In the genomic region with DNA sequence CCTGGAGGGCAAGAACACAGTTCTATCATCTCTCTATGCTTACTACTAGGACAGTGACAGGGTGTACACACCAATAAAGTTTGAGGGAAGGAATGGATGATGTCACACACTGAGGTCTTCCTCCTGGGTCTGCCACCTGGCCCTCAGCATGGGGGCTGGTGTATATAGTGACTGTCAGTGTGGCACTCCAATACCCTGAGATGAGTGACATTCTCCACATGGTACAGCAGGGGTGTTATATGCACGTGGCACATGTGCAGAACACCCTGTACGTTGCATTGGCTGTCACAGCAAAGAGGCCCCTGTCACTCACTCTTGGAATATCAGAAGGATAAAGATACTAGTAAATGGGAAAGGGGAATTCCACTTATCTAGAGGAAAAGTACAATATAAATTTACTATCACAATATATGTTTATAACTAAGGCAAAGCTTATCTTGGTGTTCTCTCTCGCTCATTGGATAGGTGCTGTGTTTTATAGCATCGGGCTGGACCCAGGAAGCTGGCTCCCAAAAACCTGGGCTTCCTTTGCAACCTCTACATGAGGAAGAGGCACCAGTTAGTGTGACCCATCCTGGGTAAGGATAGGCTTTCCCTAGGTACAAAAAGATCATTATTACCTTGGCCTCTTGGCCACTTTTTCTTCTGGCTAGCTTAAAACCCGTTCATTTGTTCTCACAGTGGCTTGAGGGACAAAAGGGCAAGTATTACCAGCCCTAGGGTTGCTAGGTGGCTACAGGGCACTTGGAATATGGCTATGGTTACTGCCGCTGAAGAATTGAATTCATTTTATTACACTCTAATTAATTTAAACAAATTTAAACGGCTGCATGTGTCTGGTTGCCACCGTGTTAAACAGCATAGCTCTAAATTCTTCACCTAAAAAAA, we compare ENCODE assay signal across 1 cellular context.
TF ChIP-seq lines count a peak whose summit lies in the region.

No MANE protein-coding gene starts in this region.

TF ChIP-seq in K562, 482 proteins besides CTCF, POLR2A, EP300 and RAD21:
- peak; percentile 62 for TF ChIP-seq ATF7 (IDR thresholded peaks at IDR 0.05)
- TF ChIP-seq, protein P1, sequence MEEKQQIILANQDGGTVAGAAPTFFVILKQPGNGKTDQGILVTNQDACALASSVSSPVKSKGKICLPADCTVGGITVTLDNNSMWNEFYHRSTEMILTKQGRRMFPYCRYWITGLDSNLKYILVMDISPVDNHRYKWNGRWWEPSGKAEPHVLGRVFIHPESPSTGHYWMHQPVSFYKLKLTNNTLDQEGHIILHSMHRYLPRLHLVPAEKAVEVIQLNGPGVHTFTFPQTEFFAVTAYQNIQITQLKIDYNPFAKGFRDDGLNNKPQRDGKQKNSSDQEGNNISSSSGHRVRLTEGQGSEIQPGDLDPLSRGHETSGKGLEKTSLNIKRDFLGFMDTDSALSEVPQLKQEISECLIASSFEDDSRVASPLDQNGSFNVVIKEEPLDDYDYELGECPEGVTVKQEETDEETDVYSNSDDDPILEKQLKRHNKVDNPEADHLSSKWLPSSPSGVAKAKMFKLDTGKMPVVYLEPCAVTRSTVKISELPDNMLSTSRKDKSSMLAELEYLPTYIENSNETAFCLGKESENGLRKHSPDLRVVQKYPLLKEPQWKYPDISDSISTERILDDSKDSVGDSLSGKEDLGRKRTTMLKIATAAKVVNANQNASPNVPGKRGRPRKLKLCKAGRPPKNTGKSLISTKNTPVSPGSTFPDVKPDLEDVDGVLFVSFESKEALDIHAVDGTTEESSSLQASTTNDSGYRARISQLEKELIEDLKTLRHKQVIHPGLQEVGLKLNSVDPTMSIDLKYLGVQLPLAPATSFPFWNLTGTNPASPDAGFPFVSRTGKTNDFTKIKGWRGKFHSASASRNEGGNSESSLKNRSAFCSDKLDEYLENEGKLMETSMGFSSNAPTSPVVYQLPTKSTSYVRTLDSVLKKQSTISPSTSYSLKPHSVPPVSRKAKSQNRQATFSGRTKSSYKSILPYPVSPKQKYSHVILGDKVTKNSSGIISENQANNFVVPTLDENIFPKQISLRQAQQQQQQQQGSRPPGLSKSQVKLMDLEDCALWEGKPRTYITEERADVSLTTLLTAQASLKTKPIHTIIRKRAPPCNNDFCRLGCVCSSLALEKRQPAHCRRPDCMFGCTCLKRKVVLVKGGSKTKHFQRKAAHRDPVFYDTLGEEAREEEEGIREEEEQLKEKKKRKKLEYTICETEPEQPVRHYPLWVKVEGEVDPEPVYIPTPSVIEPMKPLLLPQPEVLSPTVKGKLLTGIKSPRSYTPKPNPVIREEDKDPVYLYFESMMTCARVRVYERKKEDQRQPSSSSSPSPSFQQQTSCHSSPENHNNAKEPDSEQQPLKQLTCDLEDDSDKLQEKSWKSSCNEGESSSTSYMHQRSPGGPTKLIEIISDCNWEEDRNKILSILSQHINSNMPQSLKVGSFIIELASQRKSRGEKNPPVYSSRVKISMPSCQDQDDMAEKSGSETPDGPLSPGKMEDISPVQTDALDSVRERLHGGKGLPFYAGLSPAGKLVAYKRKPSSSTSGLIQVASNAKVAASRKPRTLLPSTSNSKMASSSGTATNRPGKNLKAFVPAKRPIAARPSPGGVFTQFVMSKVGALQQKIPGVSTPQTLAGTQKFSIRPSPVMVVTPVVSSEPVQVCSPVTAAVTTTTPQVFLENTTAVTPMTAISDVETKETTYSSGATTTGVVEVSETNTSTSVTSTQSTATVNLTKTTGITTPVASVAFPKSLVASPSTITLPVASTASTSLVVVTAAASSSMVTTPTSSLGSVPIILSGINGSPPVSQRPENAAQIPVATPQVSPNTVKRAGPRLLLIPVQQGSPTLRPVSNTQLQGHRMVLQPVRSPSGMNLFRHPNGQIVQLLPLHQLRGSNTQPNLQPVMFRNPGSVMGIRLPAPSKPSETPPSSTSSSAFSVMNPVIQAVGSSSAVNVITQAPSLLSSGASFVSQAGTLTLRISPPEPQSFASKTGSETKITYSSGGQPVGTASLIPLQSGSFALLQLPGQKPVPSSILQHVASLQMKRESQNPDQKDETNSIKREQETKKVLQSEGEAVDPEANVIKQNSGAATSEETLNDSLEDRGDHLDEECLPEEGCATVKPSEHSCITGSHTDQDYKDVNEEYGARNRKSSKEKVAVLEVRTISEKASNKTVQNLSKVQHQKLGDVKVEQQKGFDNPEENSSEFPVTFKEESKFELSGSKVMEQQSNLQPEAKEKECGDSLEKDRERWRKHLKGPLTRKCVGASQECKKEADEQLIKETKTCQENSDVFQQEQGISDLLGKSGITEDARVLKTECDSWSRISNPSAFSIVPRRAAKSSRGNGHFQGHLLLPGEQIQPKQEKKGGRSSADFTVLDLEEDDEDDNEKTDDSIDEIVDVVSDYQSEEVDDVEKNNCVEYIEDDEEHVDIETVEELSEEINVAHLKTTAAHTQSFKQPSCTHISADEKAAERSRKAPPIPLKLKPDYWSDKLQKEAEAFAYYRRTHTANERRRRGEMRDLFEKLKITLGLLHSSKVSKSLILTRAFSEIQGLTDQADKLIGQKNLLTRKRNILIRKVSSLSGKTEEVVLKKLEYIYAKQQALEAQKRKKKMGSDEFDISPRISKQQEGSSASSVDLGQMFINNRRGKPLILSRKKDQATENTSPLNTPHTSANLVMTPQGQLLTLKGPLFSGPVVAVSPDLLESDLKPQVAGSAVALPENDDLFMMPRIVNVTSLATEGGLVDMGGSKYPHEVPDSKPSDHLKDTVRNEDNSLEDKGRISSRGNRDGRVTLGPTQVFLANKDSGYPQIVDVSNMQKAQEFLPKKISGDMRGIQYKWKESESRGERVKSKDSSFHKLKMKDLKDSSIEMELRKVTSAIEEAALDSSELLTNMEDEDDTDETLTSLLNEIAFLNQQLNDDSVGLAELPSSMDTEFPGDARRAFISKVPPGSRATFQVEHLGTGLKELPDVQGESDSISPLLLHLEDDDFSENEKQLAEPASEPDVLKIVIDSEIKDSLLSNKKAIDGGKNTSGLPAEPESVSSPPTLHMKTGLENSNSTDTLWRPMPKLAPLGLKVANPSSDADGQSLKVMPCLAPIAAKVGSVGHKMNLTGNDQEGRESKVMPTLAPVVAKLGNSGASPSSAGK (IDR thresholded peaks at IDR 0.05) = peak; percentile 38; the same call in 1 of the 2 replicates
- TF ChIP-seq ZBTB40 (IDR thresholded peaks at IDR 0.05) = peak; percentile 91
- no peak; the same call in 1 of the 2 replicates for TF ChIP-seq ZBTB40 (CRISPR knock-in tag; IDR thresholded peaks at IDR 0.05)
- TF ChIP-seq PKNOX1 (IDR thresholded peaks at IDR 0.05) = peak; percentile 67
- TF ChIP-seq STAT5A (IDR thresholded peaks at IDR 0.05; ENCODE audit: borderline replicate concordance, low read length) = no peak
- TF ChIP-seq ATF3 (IDR thresholded peaks at IDR 0.05) = peak; percentile 61; the same call in 1 of the 2 replicates
- TF ChIP-seq ATF3 (CRISPR knock-in tag; conservative IDR thresholded peaks at IDR 0.05) = no peak
- TF ChIP-seq JUND (IDR thresholded peaks at IDR 0.05; ENCODE audit: borderline replicate concordance, low read depth, low read length) = no peak
- TF ChIP-seq JUND (tag; IDR thresholded peaks at IDR 0.05; ENCODE audit: borderline replicate concordance, low read depth, low read length) = peak; percentile 49; the same call in 1 of the 3 replicates
- TF ChIP-seq, protein P2, sequence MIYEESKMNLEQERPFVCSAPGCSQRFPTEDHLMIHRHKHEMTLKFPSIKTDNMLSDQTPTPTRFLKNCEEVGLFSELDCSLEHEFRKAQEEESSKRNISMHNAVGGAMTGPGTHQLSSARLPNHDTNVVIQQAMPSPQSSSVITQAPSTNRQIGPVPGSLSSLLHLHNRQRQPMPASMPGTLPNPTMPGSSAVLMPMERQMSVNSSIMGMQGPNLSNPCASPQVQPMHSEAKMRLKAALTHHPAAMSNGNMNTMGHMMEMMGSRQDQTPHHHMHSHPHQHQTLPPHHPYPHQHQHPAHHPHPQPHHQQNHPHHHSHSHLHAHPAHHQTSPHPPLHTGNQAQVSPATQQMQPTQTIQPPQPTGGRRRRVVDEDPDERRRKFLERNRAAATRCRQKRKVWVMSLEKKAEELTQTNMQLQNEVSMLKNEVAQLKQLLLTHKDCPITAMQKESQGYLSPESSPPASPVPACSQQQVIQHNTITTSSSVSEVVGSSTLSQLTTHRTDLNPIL (CRISPR knock-in tag; IDR thresholded peaks at IDR 0.05) = no peak
- TF ChIP-seq ZNF592 (IDR thresholded peaks at IDR 0.05) = 0 out of 2 replicates have a peak, but pooled peaks have one; percentile 18
